ENCODE assay signal across 5 cellular contexts in genomic region chr3:141152130-141152529, GRCh38.
"Had no signal": no experiment of that assay in that cellular context is flagged by ENCODE, and none has a peak within 500 bp of the region (broad histone marks: within the 10 kb centered on the region; RNA-seq: fewer than 3 reads in every experiment).

No MANE protein-coding gene starts in this region.

- H3K27ac Mint-ChIP-seq: GM23338, H9, IgD-negative memory B cell had no signal

- H3K4me3 Mint-ChIP-seq: GM23338, H9, IgD-negative memory B cell had no signal

- H3K9me3 Mint-ChIP-seq: GM23338, H9, IgD-negative memory B cell had no signal

- DNase-seq: H9, HCEC 1CT had no signal

- H3K27ac ChIP-seq: HL-60 had no signal

- H3K4me3 ChIP-seq: GM23338 had no signal

- H2AFZ ChIP-seq: GM23338 had no signal

- H3K4me1 Mint-ChIP-seq: IgD-negative memory B cell had no signal

- H3K4me2 ChIP-seq: GM23338 had no signal
